8 cellular contexts compared by ENCODE assay signal in the genomic region with DNA sequence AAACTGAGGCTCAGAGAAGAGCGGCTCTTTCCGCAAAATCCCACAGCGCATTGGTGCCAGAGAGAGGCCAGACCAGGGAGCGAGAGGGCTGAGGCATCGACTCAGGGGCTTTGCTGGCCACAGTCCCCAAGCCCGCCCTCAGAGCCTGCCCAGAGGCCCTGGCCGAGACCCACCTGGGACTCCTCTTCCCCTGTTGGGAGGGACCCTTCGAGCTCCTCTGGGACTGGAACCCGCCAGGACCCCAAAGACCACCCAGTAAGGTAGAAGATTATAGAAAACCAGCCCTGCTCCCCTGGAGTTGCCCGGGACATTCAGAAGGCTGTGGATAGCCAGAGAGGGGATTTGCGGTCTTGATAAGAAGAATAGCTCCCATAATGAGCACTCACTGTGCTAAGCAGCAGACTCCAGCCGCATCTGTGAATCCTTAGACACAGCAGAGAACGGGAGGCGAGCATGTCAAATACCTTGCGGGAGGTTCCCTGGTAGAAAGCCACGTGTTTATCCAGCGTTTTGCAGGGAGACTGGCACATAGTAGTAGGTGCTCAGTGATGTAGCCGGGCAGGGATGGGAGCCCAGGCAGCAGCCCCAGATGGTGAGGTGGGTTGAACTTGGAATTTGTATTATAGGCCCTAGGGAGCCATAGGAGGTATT. TPM values are rescaled to one million over a fixed set of nuclear protein-coding genes. Genes with fewer than 3 reads are reported as not detected.
DNase-seq lines count a peak whose midpoint lies in the region; ATAC-seq and TF ChIP-seq lines count a peak whose summit lies in the region.
"Had no signal": no experiment of that assay in that cellular context is flagged by ENCODE, and none has a peak within 500 bp of the region (broad histone marks: within the 10 kb centered on the region; RNA-seq: fewer than 3 reads in every experiment).

No MANE protein-coding gene starts in this region.

- peaks cover 19% of the 10 kb centered on the region for H3K27me3 Mint-ChIP-seq in stimulated activated naive CD8-positive, alpha-beta T cell treated with anti-CD3 and anti-CD28 coated beads, Interleukin-15, amount 100 ng/mL, for 72 hours
- peaks cover 0 to 5% (median 2%) of the 10 kb centered on the region in 3 donors for H3K27me3 Mint-ChIP-seq in immature natural killer cell (ENCODE audit: low read depth in 3 of 3)

- H3K36me3 Mint-ChIP-seq in immature natural killer cell, result peaks cover 0 to 6% (median 3%) of the 10 kb centered on the region in 3 donors
- H3K36me3 Mint-ChIP-seq: activated naive CD4-positive, alpha-beta T cell treated with anti-CD3 and anti-CD28 coated beads, Interleukin-2, amount 50 U/mL, for 72 hours had no signal

- DNase-seq in MG63, result no peak
- DNase-seq in astrocyte of the cerebellum (ENCODE audit: low read depth), result no peak
- no peak for DNase-seq in kidney epithelial cell (ENCODE audit: low read depth)
- DNase-seq in stimulated activated naive CD8-positive, alpha-beta T cell treated with anti-CD3 and anti-CD28 coated beads, Interleukin-15, amount 100 ng/mL, for 72 hours, result no peak
- DNase-seq in ureter (ENCODE audit: low spot score), result no peak
- no peak for DNase-seq in germinal center (ENCODE audit: low spot score)
- DNase-seq in immature natural killer cell, result no peak

- H3K9me3 ChIP-seq in MG63, result no peaks in the 10 kb centered on the region

- H3K27ac Mint-ChIP-seq in stimulated activated naive CD8-positive, alpha-beta T cell treated with anti-CD3 and anti-CD28 coated beads, Interleukin-15, amount 100 ng/mL, for 72 hours, result peak overlapping the region in 1 of 2 donors; percentile 29
- peak overlapping the region in 3 of 6 donors; percentile 11 to 61 (median 30) for H3K27ac Mint-ChIP-seq in immature natural killer cell
- H3K27ac Mint-ChIP-seq: activated naive CD4-positive, alpha-beta T cell treated with anti-CD3 and anti-CD28 coated beads, Interleukin-2, amount 50 U/mL, for 72 hours had no signal

- TF ChIP-seq CTCF in astrocyte of the cerebellum (IDR thresholded peaks at IDR 0.05; ENCODE audit: low read depth, low read length, missing control alignments) (no peak), kidney epithelial cell (IDR thresholded peaks at IDR 0.05; ENCODE audit: insufficient read depth, low read length, poor library complexity, severe bottlenecking) (no peak)

- H3K9me3 Mint-ChIP-seq in stimulated activated naive CD8-positive, alpha-beta T cell treated with anti-CD3 and anti-CD28 coated beads, Interleukin-15, amount 100 ng/mL, for 72 hours, result no peaks in the 10 kb centered on the region
- H3K9me3 Mint-ChIP-seq in immature natural killer cell, result no peaks in the 10 kb centered on the region
- H3K9me3 Mint-ChIP-seq: activated naive CD4-positive, alpha-beta T cell treated with anti-CD3 and anti-CD28 coated beads, Interleukin-2, amount 50 U/mL, for 72 hours had no signal

- ATAC-seq in stimulated activated naive CD8-positive, alpha-beta T cell treated with anti-CD3 and anti-CD28 coated beads, Interleukin-15, amount 100 ng/mL, for 72 hours, result no peak

- H3K4me1 Mint-ChIP-seq in stimulated activated naive CD8-positive, alpha-beta T cell treated with anti-CD3 and anti-CD28 coated beads, Interleukin-15, amount 100 ng/mL, for 72 hours, result peaks cover 29% of the 10 kb centered on the region
- H3K4me1 Mint-ChIP-seq in immature natural killer cell, result peaks cover 13% of the 10 kb centered on the region in 2 donors

- H3K4me3 ChIP-seq in MG63, result peak overlapping the region; percentile 50
- peak overlapping the region; percentile 50 for H3K4me3 ChIP-seq in astrocyte of the cerebellum (ENCODE audit: low read depth, low read length)
- peak overlapping the region; percentile 45 for H3K4me3 ChIP-seq in kidney epithelial cell (ENCODE audit: low read depth, low read length)

- H3K36me3 ChIP-seq in MG63 (0 out of 2 replicates have a peak, but pooled peaks cover 4% of the 10 kb centered on the region), kidney epithelial cell (ENCODE audit: control insufficient read depth, insufficient read depth, low read length) (no peaks in the 10 kb centered on the region)

- in situ Hi-C loops in astrocyte of the cerebellum (cut with HindIII; ENCODE audit: low sequenced_read_pairs), result no loop called here

- H3K27me3 ChIP-seq in MG63 (no peaks in the 10 kb centered on the region), kidney epithelial cell (ENCODE audit: control insufficient read depth, insufficient read depth, low read length) (no peaks in the 10 kb centered on the region)

- peak overlapping the region; percentile 49 to 65 for H3K4me3 Mint-ChIP-seq in stimulated activated naive CD8-positive, alpha-beta T cell treated with anti-CD3 and anti-CD28 coated beads, Interleukin-15, amount 100 ng/mL, for 72 hours
- no peak overlapping the region for H3K4me3 Mint-ChIP-seq in immature natural killer cell

RNA-seq across cellular contexts. Expression of a gene that starts 0.7 kb away (rescaled TPM):
- total RNA-seq in MG63 (2014; rRNA removed; shearing (Covaris generic); ENCODE audit: low replicate concordance), result 36.6 and 69.0 TPM in 2 replicates
- 44.8 and 56.4 TPM in 2 replicates for total RNA-seq in kidney epithelial cell
- 48.6 TPM for total RNA-seq in ureter
- 1 to 10 TPM in 1 of 3 donors, under 1 TPM in 1, not detected in 1; 0.12 to 1.0 TPM for polyA plus RNA-seq in immature natural killer cell

RNA-seq across cellular contexts. Expression of a gene that starts 21.3 kb away (rescaled TPM):
- 40.5 and 47.3 TPM in 2 replicates for total RNA-seq in MG63 (2014; rRNA removed; shearing (Covaris generic); ENCODE audit: low replicate concordance)
- total RNA-seq in kidney epithelial cell (25.6 and 31.1 TPM in 2 replicates), ureter (48.9 TPM)
- 10 to 100 TPM; 84.0 to 97.8 (median 94.1) TPM for polyA plus RNA-seq in immature natural killer cell

RNA-seq across cellular contexts. Expression of a gene that starts 23.7 kb away (rescaled TPM):
- 12.9 and 14.0 TPM in 2 replicates for total RNA-seq in MG63 (2014; rRNA removed; shearing (Covaris generic); ENCODE audit: low replicate concordance)
- total RNA-seq in kidney epithelial cell (3.4 and 6.3 TPM in 2 replicates), ureter (83.6 TPM)
- polyA plus RNA-seq in immature natural killer cell, result 10 to 100 TPM in 1 of 3 donors, 1 to 10 TPM in 2; 7.2 to 12.1 (median 8.6) TPM

RNA-seq across cellular contexts. Expression of a gene that starts 38.7 kb away (rescaled TPM):
- total RNA-seq in MG63 (2014; rRNA removed; shearing (Covaris generic); ENCODE audit: low replicate concordance), result 4.7 and 26.9 TPM in 2 replicates
- 21.0 and 32.5 TPM in 2 replicates for total RNA-seq in kidney epithelial cell
- total RNA-seq in ureter, result 25.8 TPM
- 10 to 100 TPM in 1 of 3 donors, 1 to 10 TPM in 2; 8.7 to 20.1 (median 9.1) TPM for polyA plus RNA-seq in immature natural killer cell

RNA-seq across cellular contexts. Expression of a gene that starts 52.5 kb away (rescaled TPM):
- 0.13 TPM in 1 of 2 replicates, not detected in the other for total RNA-seq in MG63 (2014; rRNA removed; shearing (Covaris generic); ENCODE audit: low replicate concordance)
- 3.6 and 4.2 TPM in 2 replicates for total RNA-seq in kidney epithelial cell
- total RNA-seq in ureter, result 3.3 TPM
- polyA plus RNA-seq in immature natural killer cell, result under 1 TPM in 2 of 3 donors, not detected in 1; 0.14 to 0.18 TPM

Comparison
In these comparisons a context has a peak if more than half of its experiments do, and no peak if none do; other contexts are left out.
1. H3K4me3 Mint-ChIP-seq: peak in stimulated activated naive CD8-positive, alpha-beta T cell treated with anti-CD3 and anti-CD28 coated beads, Interleukin-15, amount 100 ng/mL, for 72 hours (2 of 2); none in immature natural killer cell (0 of 5).
2. Peak in every context shown above with its lines, with median percentiles within 50 percentile points of each other: H3K4me3 ChIP-seq.